ENCODE assay signal across 8 cellular contexts in the genomic region with DNA sequence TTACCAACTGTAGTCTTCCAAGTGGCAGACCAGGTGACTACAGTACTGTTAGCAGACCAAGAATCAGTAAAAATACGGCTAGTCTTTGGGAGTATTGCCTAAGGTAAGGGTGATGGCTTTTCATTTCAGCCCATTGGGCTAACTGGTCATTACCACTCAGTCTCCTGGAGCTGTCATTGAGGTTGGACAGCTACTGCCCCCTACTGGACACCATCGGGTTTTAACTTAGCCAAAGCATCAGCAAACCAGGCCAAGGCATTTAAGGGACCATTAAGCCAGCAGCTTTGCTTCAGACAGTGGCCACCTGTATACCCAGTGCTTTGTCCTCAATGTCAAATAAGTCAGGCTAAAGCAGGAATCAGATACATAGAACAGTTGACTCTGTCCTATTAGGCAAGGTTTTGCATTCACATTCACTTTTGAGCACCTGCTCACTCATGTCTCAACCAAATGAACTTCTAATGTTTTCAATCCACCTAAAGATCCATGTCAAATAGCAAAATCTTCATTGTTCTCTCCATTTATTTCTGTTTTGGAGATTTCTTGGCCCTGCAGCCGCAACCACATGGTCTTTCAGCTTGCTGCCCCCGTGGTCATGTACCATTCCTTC.
DNase-seq lines count a peak whose midpoint lies in the region; ATAC-seq and TF ChIP-seq lines count a peak whose summit lies in the region.

No MANE protein-coding gene starts in this region.

- POLR2A ChIA-PET in PC-3 (lab: Charles Lee; ENCODE audit: unreplicated experiment), result no interaction called here

- no peak overlapping the region for H3K4me2 ChIP-seq in PC-3 (ENCODE audit: low read length)

- H3K4me1 ChIP-seq in PC-3 (ENCODE audit: insufficient read depth, low read length) (no peaks in the 10 kb centered on the region), heart left ventricle (peaks cover 0 to 7% (median 0%) of the 10 kb centered on the region in 12 donors), sigmoid colon (peaks cover 0 to 6% (median 3%) of the 10 kb centered on the region in 4 donors)

- H3K79me2 ChIP-seq in PC-3 (ENCODE audit: low read length), result no peaks in the 10 kb centered on the region

- H3F3A ChIP-seq in PC-3 (ENCODE audit: low read length, unreplicated experiment), result no peaks in the 10 kb centered on the region

- no peaks in the 10 kb centered on the region for H3K9me2 ChIP-seq in PC-3 (replicated peaks; ENCODE audit: low read length)

- TF ChIP-seq EP300 in sigmoid colon (IDR thresholded peaks at IDR 0.05), result no peak

- no peak overlapping the region for H3K9ac ChIP-seq in PC-3 (ENCODE audit: low read length)

- no TSS peak for BruUV-seq in PC-3 (replicated peaks; lab: Mats Ljungman, UMichigan)

- H3K4me3 ChIP-seq in PC-3 (ENCODE audit: low read length) (no peak overlapping the region), heart left ventricle (no peak overlapping the region), sigmoid colon (no peak overlapping the region)

- H3K9me3 ChIP-seq in PC-3 (ENCODE audit: low read length) (no peaks in the 10 kb centered on the region), heart left ventricle (no peaks in the 10 kb centered on the region), sigmoid colon (no peaks in the 10 kb centered on the region)

- CTCF ChIA-PET in PC-3 (lab: Charles Lee), result interaction anchor here (0.5 kb wide), 1 partner anchor 1265 kb away, joined by 3 read pairs; no protein-coding TSS in a partner anchor

- no peaks in the 10 kb centered on the region for H3K36me3 ChIP-seq in PC-3 (ENCODE audit: low read depth, low read length)
- no peaks in the 10 kb centered on the region for H3K36me3 ChIP-seq in heart left ventricle
- peaks cover 0 to 4% (median 0%) of the 10 kb centered on the region in 4 donors for H3K36me3 ChIP-seq in sigmoid colon

- H3K27me3 ChIP-seq in PC-3 (ENCODE audit: low read length), result no peaks in the 10 kb centered on the region
- H3K27me3 ChIP-seq in heart left ventricle, result no peaks in the 10 kb centered on the region
- no peaks in the 10 kb centered on the region for H3K27me3 ChIP-seq in sigmoid colon

- WGBS in heart left ventricle, 4 donors, result 73 to 76% (median 74%) methylated on average over 4 of the region's 4 CpGs
- 76% methylated on average over 4 of the region's 4 CpGs for WGBS in sigmoid colon, 2 donors

- peak; percentile 78 for TF ChIP-seq CTCF in PC-3 (conservative IDR thresholded peaks at IDR 0.05; ENCODE audit: low read depth, low read length)
- TF ChIP-seq CTCF in heart left ventricle (IDR thresholded peaks at IDR 0.05), result peak; percentile 42 to 70 (median 63)
- peak in 3 of 4 experiments; percentile 17 to 41 (median 21) for TF ChIP-seq CTCF in sigmoid colon (IDR thresholded peaks at IDR 0.05)

- no peak overlapping the region for H2AFZ ChIP-seq in PC-3 (ENCODE audit: low read length)

- TF ChIP-seq POLR2A in heart left ventricle (IDR thresholded peaks at IDR 0.05) (no peak), sigmoid colon (IDR thresholded peaks at IDR 0.05) (no peak)

- no peaks in the 10 kb centered on the region for H4K20me1 ChIP-seq in PC-3 (ENCODE audit: low read length)

- ATAC-seq in HG02852 (IDR thresholded peaks at IDR 0.05; ENCODE audit: unreplicated experiment) (peak; percentile 47), PC-3 (peak; percentile 67), heart left ventricle (peak in 3 of 4 donors; percentile 55 to 62 (median 61)), HG02973 (IDR thresholded peaks at IDR 0.05; ENCODE audit: unreplicated experiment) (no peak)

- DNase-seq in NCI-H446 (lab: John Stamatoyannopoulos, UW), result peak; percentile 21 to 44
- DNase-seq in NCI-H446 treated with DMSO at 0.1 percent for 48 hours (lab: John Stamatoyannopoulos, UW), result no peak
- DNase-seq in PC-3, result peak; percentile 67
- DNase-seq in activated effector memory CD4-positive, alpha-beta T cell treated with anti-CD3 and anti-CD28 coated beads, Interleukin-2, amount 50 U/mL, for 16 hours, result peak; percentile 83
- peak in 4 of 5 donors; percentile 27 to 50 (median 36) for DNase-seq in heart left ventricle
- DNase-seq in sigmoid colon, result no peak

- intact Hi-C loops in PC-3 (cut with micrococcal nuclease), result loop anchor here (10.0 kb wide), 1 partner anchor 401 kb away; no protein-coding TSS in a partner anchor
- intact Hi-C loops in heart left ventricle (cut with DNase I), result loop anchor here in 9 of 10 donors (1.0 to 10.0 kb wide), 8 partner anchors 111 to 1031 kb away; a partner anchor contains a TSS
- intact Hi-C loops in sigmoid colon (cut with DNase I), result loop anchor here (10.0 kb wide), 1 partner anchor 1031 kb away; no protein-coding TSS in a partner anchor

- H3K27ac ChIP-seq in PC-3 (ENCODE audit: low read length) (no peak overlapping the region), heart left ventricle (no peak overlapping the region), sigmoid colon (no peak overlapping the region)

Comparison
In these comparisons a context has a peak if more than half of its experiments do, and no peak if none do; other contexts are left out.
1. DNase-seq: peak in NCI-H446 (2 of 2), PC-3 (single experiment), activated effector memory CD4-positive, alpha-beta T cell treated with anti-CD3 and anti-CD28 coated beads, Interleukin-2, amount 50 U/mL, for 16 hours (single experiment) and heart left ventricle (4 of 5); none in NCI-H446 treated with DMSO at 0.1 percent for 48 hours (single experiment) and sigmoid colon (single experiment).
2. CTCF ChIP-seq: peak in every context shown above with its lines; median percentile 78 in PC-3; 63 in heart left ventricle; 21 in sigmoid colon.